In genomic region chr13:57601536-57601935, GRCh38 we compare ENCODE assay signal across 20 cellular contexts. TPM values are rescaled to one million over a fixed set of nuclear protein-coding genes. Genes with fewer than 3 reads are reported as not detected.
DNase-seq lines count a peak whose midpoint lies in the region; ATAC-seq and TF ChIP-seq lines count a peak whose summit lies in the region.
"Had no signal": no experiment of that assay in that cellular context is flagged by ENCODE, and none has a peak within 500 bp of the region (broad histone marks: within the 10 kb centered on the region; RNA-seq: fewer than 3 reads in every experiment).

No MANE protein-coding gene starts in this region.

- intact Hi-C loops in Right ventricle myocardium inferior (cut with DNase I), result no loop called here

- H3K36me3 Mint-ChIP-seq in GM23338 (ENCODE audit: low read depth), result peaks cover 3% of the 10 kb centered on the region; the same call in 1 of the 3 replicates
- H3K36me3 Mint-ChIP-seq in WTC11, result no peaks in the 10 kb centered on the region
- H3K36me3 Mint-ChIP-seq in neural progenitor cell, result no peaks in the 10 kb centered on the region
- H3K36me3 Mint-ChIP-seq: CD4-positive, CD25-positive, alpha-beta regulatory T cell; CD8-positive, alpha-beta memory T cell; IgD-negative memory B cell had no signal

- H3K27me3 ChIP-seq in GM23338 (ENCODE audit: insufficient read depth) (no peaks in the 10 kb centered on the region), iPS-20b (ENCODE audit: insufficient read depth, low read length) (no peaks in the 10 kb centered on the region), neural progenitor cell (no peaks in the 10 kb centered on the region)
- H3K27me3 ChIP-seq: BE2C had no signal

- TF ChIP-seq CTCF in GM23338 (conservative IDR thresholded peaks at IDR 0.05; ENCODE audit: low read depth in 2 of 2), result no peak
- TF ChIP-seq CTCF in WTC11 (IDR thresholded peaks at IDR 0.05), result no peak
- no peak for TF ChIP-seq CTCF in neural progenitor cell (IDR thresholded peaks at IDR 0.05)

- H3K36me3 ChIP-seq in GM23338 (ENCODE audit: insufficient read depth) (no peaks in the 10 kb centered on the region), iPS-20b (ENCODE audit: insufficient read depth, low read depth, low read length) (no peaks in the 10 kb centered on the region), neural progenitor cell (no peaks in the 10 kb centered on the region)
- H3K36me3 ChIP-seq: BE2C had no signal

- H3K9me3 Mint-ChIP-seq in GM23338 (no peaks in the 10 kb centered on the region), WTC11 (no peaks in the 10 kb centered on the region; the same call in 1 of the 2 replicates), neural progenitor cell (no peaks in the 10 kb centered on the region)

- H2AFZ ChIP-seq in GM23338 (no peak overlapping the region), neural progenitor cell (replicated peaks) (peak overlapping the region; percentile 74)

- H3K9ac ChIP-seq in iPS-20b (ENCODE audit: low read depth, low read length) (peak overlapping the region; percentile 3; the same call in 1 of the 2 replicates), neural progenitor cell (no peak overlapping the region)

- H3K4me1 Mint-ChIP-seq in GM23338, result peaks cover 43% of the 10 kb centered on the region
- peaks cover 36% of the 10 kb centered on the region for H3K4me1 Mint-ChIP-seq in WTC11
- peaks cover 19% of the 10 kb centered on the region for H3K4me1 Mint-ChIP-seq in neural progenitor cell
- H3K4me1 Mint-ChIP-seq: CD4-positive, CD25-positive, alpha-beta regulatory T cell; CD8-positive, alpha-beta memory T cell; IgD-negative memory B cell had no signal

- ATAC-seq in GM23338, result peak; percentile 58
- ATAC-seq in WTC11, result peak; percentile 64
- no peak for ATAC-seq in Right ventricle myocardium inferior
- ATAC-seq: HCT116, HepG2 had no signal

- H3K27me3 Mint-ChIP-seq in GM23338 (ENCODE audit: insufficient read depth, low read depth, poor library complexity) (no peaks in the 10 kb centered on the region), WTC11 (ENCODE audit: low read depth) (no peaks in the 10 kb centered on the region), neural progenitor cell (ENCODE audit: insufficient read depth, low read depth) (no peaks in the 10 kb centered on the region)
- H3K27me3 Mint-ChIP-seq: CD4-positive, CD25-positive, alpha-beta regulatory T cell; CD8-positive, alpha-beta memory T cell; IgD-negative memory B cell had no signal

- H3K4me2 ChIP-seq in GM23338 (peak overlapping the region; percentile 8; the same call in 1 of the 2 replicates), neural progenitor cell (peak overlapping the region; percentile 56)

- H3K79me2 ChIP-seq in GM23338 (replicated peaks; ENCODE audit: insufficient read depth) (no peaks in the 10 kb centered on the region), neural progenitor cell (ENCODE audit: low read depth) (no peaks in the 10 kb centered on the region)

- H3K4me3 ChIP-seq in GM23338 (no peak overlapping the region), iPS-20b (ENCODE audit: low read length) (peak overlapping the region; percentile 16; the same call in 1 of the 2 replicates), neural progenitor cell (no peak overlapping the region)

- H3K9me3 ChIP-seq in iPS-20b (ENCODE audit: insufficient read depth, low read depth, low read length) (no peaks in the 10 kb centered on the region), neural progenitor cell (ENCODE audit: low read depth) (no peaks in the 10 kb centered on the region)
- H3K9me3 ChIP-seq: BE2C had no signal

- CTCF ChIA-PET in WTC11 (lab: Charles Lee) (interaction anchor here (1.0 to 3.4 kb wide), 4 partner anchors 23 to 33 kb away, joined by 3 to 27 read pairs (median 4); no protein-coding TSS in a partner anchor), HEK293T (lab: Yijun Ruan, JAX) (interaction anchor here (0.7 to 1.5 kb wide), 2 partner anchors 23 to 501 kb away, joined by 3 to 5 read pairs; no protein-coding TSS in a partner anchor)

- H4K20me1 ChIP-seq in GM23338 (replicated peaks; ENCODE audit: insufficient read depth), result no peaks in the 10 kb centered on the region
- no peaks in the 10 kb centered on the region for H4K20me1 ChIP-seq in neural progenitor cell (ENCODE audit: low read depth)

- H3K4me3 Mint-ChIP-seq in GM23338 (no peak overlapping the region), WTC11 (no peak overlapping the region), neural progenitor cell (no peak overlapping the region)
- H3K4me3 Mint-ChIP-seq: CD4-positive, CD25-positive, alpha-beta regulatory T cell; CD8-positive, alpha-beta memory T cell; IgD-negative memory B cell had no signal

- POLR2A ChIA-PET in WTC11 (lab: Charles Lee), result no interaction called here
- POLR2A ChIA-PET in HEK293T (lab: Yijun Ruan, JAX), result no interaction called here

- peaks cover 44% of the 10 kb centered on the region for H3K4me1 ChIP-seq in GM23338 (ENCODE audit: insufficient read depth)
- peaks cover 47% of the 10 kb centered on the region; the same call in 1 of the 2 replicates for H3K4me1 ChIP-seq in iPS-20b (ENCODE audit: insufficient read depth, low read length)
- peaks cover 36% of the 10 kb centered on the region for H3K4me1 ChIP-seq in neural progenitor cell
- H3K4me1 ChIP-seq: BE2C had no signal

- DNase-seq in GM23338 (ENCODE audit: low spot score) (no peak), WTC11 (ENCODE audit: low spot score) (no peak), neural progenitor cell (ENCODE audit: low spot score) (peak; percentile 2), HEK293T (ENCODE audit: extremely low spot score) (no peak), DMS79 (lab: John Stamatoyannopoulos, UW) (no peak), Right ventricle myocardium inferior (ENCODE audit: missing footprints) (no peak)
- DNase-seq: ACHN; BE2C; C1 segment of cervical spinal cord; CD4-positive, CD25-positive, alpha-beta regulatory T cell; CD8-positive, alpha-beta memory T cell; COR-L47; DMS153; DMS79 treated with DMSO at 0.1 percent for 48 hours; GF-D8; KBM-7 had no signal

- peak overlapping the region; percentile 20; the same call in 1 of the 2 replicates for H3K27ac ChIP-seq in GM23338 (ENCODE audit: low read depth)
- H3K27ac ChIP-seq in iPS-20b (ENCODE audit: low read length), result no peak overlapping the region
- no peak overlapping the region for H3K27ac ChIP-seq in neural progenitor cell

- no peaks in the 10 kb centered on the region for H3F3A ChIP-seq in GM23338 (replicated peaks; ENCODE audit: low read depth)
- no peaks in the 10 kb centered on the region for H3F3A ChIP-seq in neural progenitor cell (ENCODE audit: low read depth)

- H3K9me2 ChIP-seq in GM23338 (ENCODE audit: insufficient read depth), result no peaks in the 10 kb centered on the region

- H3K27ac Mint-ChIP-seq in GM23338, result peak overlapping the region; percentile 84
- peak overlapping the region; percentile 46 for H3K27ac Mint-ChIP-seq in WTC11
- H3K27ac Mint-ChIP-seq in neural progenitor cell, result no peak overlapping the region
- H3K27ac Mint-ChIP-seq: CD4-positive, CD25-positive, alpha-beta regulatory T cell; CD8-positive, alpha-beta memory T cell; IgD-negative memory B cell had no signal

TF ChIP-seq in GM23338, 12 proteins besides CTCF, POLR2A, EP300 and RAD21 (continues in another document):
- no peak for TF ChIP-seq EZH2phosphoT487 (IDR thresholded peaks at IDR 0.05; ENCODE audit: unreplicated experiment)
- no peak for TF ChIP-seq NANOG (IDR thresholded peaks at IDR 0.05; ENCODE audit: borderline replicate concordance)
- TF ChIP-seq EZH2 (IDR thresholded peaks at IDR 0.05; ENCODE audit: low read depth, unreplicated experiment), result no peak
- no peak for TF ChIP-seq JUNB (IDR thresholded peaks at IDR 0.05; ENCODE audit: unreplicated experiment)
- no peak for TF ChIP-seq STAT1 (IDR thresholded peaks at IDR 0.05; ENCODE audit: unreplicated experiment)

TF ChIP-seq in WTC11, 78 proteins besides CTCF, POLR2A, EP300 and RAD21:
- no peak for TF ChIP-seq PRRX2 (CRISPR knock-in tag; IDR thresholded peaks at IDR 0.05)

TF ChIP-seq in HEK293T, 16 proteins besides CTCF, POLR2A, EP300 and RAD21:
- TF ChIP-seq NFRKB (IDR thresholded peaks at IDR 0.05) (no peak), CTBP1 (IDR thresholded peaks at IDR 0.05; ENCODE audit: borderline replicate concordance) (no peak), ZNF384 (IDR thresholded peaks at IDR 0.05) (no peak)

RNA-seq across cellular contexts. Expression of gene PCDH17, which starts 30.0 kb away (rescaled TPM):
- total RNA-seq in GM23338 (2014; rRNA removed; shearing (Covaris generic)), result 1.3 and 1.4 TPM in 2 replicates
- polyA plus RNA-seq in GM23338 (2016; fragmentation: Nextera tagmentation; extraction: Ambion mirVana), result 0.27 and 0.35 TPM in 2 replicates
- total RNA-seq in WTC11 (2021) (0.85 to 1.1 TPM (median 0.89 TPM) in 3 replicates), neural progenitor cell (ENCODE audit: low replicate concordance) (5.3 and 6.2 TPM in 2 replicates), Right ventricle myocardium inferior (2.6 TPM)
- total RNA-seq: CD4-positive, CD25-positive, alpha-beta regulatory T cell; CD8-positive, alpha-beta memory T cell; HepG2 had no signal
- polyA plus RNA-seq: CD4-positive, CD25-positive, alpha-beta regulatory T cell; CD8-positive, alpha-beta memory T cell; HepG2; IgD-negative memory B cell had no signal
